Comparison of ENCODE assay signal across 9 cellular contexts in genomic region chr6:113980937-113981554, GRCh38. TPM values are rescaled to one million over a fixed set of nuclear protein-coding genes. Genes with fewer than 3 reads are reported as not detected.
DNase-seq lines count a peak whose midpoint lies in the region; ATAC-seq, FAIRE-seq and TF ChIP-seq lines count a peak whose summit lies in the region.
"Had no signal": no experiment of that assay in that cellular context is flagged by ENCODE, and none has a peak within 500 bp of the region (broad histone marks: within the 10 kb centered on the region; RNA-seq: fewer than 3 reads in every experiment).

No MANE protein-coding gene starts in this region.

- H3K27ac ChIP-seq in RWPE2 (ENCODE audit: poor library complexity, severe bottlenecking) (no peak overlapping the region), left ventricle myocardium inferior (replicated peaks) (no peak overlapping the region)

- H3K9me3 ChIP-seq in RWPE2 (ENCODE audit: severe bottlenecking) (no peaks in the 10 kb centered on the region), left ventricle myocardium inferior (replicated peaks) (no peaks in the 10 kb centered on the region)

- TF ChIP-seq CTCF in RWPE2 (IDR thresholded peaks at IDR 0.05; ENCODE audit: poor library complexity, severe bottlenecking), result peak; percentile 51
- peak; percentile 51 for TF ChIP-seq CTCF in left ventricle myocardium inferior (IDR thresholded peaks at IDR 0.05; ENCODE audit: borderline replicate concordance)

- no peak for FAIRE-seq in GM19239 (lab: Jason Lieb, UNC)
- FAIRE-seq: A204.1 had no signal

- H3K27me3 ChIP-seq in RWPE2 (ENCODE audit: insufficient read depth, poor library complexity, severe bottlenecking) (no peaks in the 10 kb centered on the region), left ventricle myocardium inferior (ENCODE audit: low read depth) (no peaks in the 10 kb centered on the region)

- H3K4me1 ChIP-seq in RWPE2 (ENCODE audit: insufficient read depth, poor library complexity, severe bottlenecking), result no peaks in the 10 kb centered on the region
- no peaks in the 10 kb centered on the region for H3K4me1 ChIP-seq in left ventricle myocardium inferior

- no peak overlapping the region for H3K4me3 ChIP-seq in RWPE2 (ENCODE audit: severe bottlenecking)
- H3K4me3 ChIP-seq in left ventricle myocardium inferior, result no peak overlapping the region

- H3K36me3 ChIP-seq in RWPE2 (ENCODE audit: low read depth), result no peaks in the 10 kb centered on the region
- no peaks in the 10 kb centered on the region for H3K36me3 ChIP-seq in left ventricle myocardium inferior

- DNase-seq in DMS153 treated with DMSO at 0.1 percent for 48 hours (lab: John Stamatoyannopoulos, UW; ENCODE audit: unreplicated experiment) (peak; percentile 11), DMS153 (lab: John Stamatoyannopoulos, UW) (no peak), RWPE2 (ENCODE audit: low spot score) (no peak), left ventricle myocardium inferior (no peak), GM19239 (ENCODE audit: insufficient read length, low spot score) (no peak)
- DNase-seq in activated CD8-positive, alpha-beta memory T cell treated with anti-CD3 and anti-CD28 coated beads, Interleukin-2, amount 50 U/mL, for 4 hours, result no peak

- ATAC-seq in GM19467 (IDR thresholded peaks at IDR 0.05; ENCODE audit: unreplicated experiment) (peak; percentile 74), HG03521 (IDR thresholded peaks at IDR 0.05; ENCODE audit: unreplicated experiment) (peak; percentile 80), RWPE2 (ENCODE audit: low read depth) (peak; percentile 76)

- intact Hi-C loops in left ventricle myocardium inferior (cut with micrococcal nuclease), result loop anchor here (10.0 kb wide), 1 partner anchor 124 kb away; no protein-coding TSS in a partner anchor

RNA-seq across cellular contexts. Expression of gene HDAC2, which starts 10.1 kb away (rescaled TPM):
- total RNA-seq in left ventricle myocardium inferior, result 44.3 TPM
